ENCODE assay signal across 8 cellular contexts in genomic region chr9:133459476-133460404, GRCh38. TPM values are rescaled to one million over a fixed set of nuclear protein-coding genes. Genes with fewer than 3 reads are reported as not detected.
DNase-seq lines count a peak whose midpoint lies in the region; ATAC-seq, FAIRE-seq and TF ChIP-seq lines count a peak whose summit lies in the region.

Gene CACFD1, plus strand, starts transcription at chr9:133459978. Its CDS starts 89 bp downstream, at chr9:133460067.

- H3K9ac ChIP-seq in neural cell (ENCODE audit: low read length) = peak within 1 kb of the TSS; percentile 97

- H3K27me3 ChIP-seq in RWPE2 (ENCODE audit: insufficient read depth, poor library complexity, severe bottlenecking) (no peaks in the 10 kb centered on the region), neural cell (ENCODE audit: insufficient read depth, low read depth, low read length) (no peaks in the 10 kb centered on the region)

- H3K27me3 Mint-ChIP-seq in stimulated activated naive CD8-positive, alpha-beta T cell treated with anti-CD3 and anti-CD28 coated beads, Interleukin-15, Interleukin-2, amounts not matched to agents 100 ng/mL and 50 ng/mL, for 24 hours = no peaks in the 10 kb centered on the region

- TF ChIP-seq RAD21 in neural cell (conservative IDR thresholded peaks at IDR 0.05) = peak; percentile 28

- peaks cover 3% of the 10 kb centered on the region for H3K4me1 ChIP-seq in RWPE2 (ENCODE audit: insufficient read depth, poor library complexity, severe bottlenecking)

- TF ChIP-seq POLR2A in H54 (IDR thresholded peaks at IDR 0.05; ENCODE audit: low read depth, low read length) = peak; percentile 53; the same call in 1 of the 2 replicates

- DNase-seq in EH (ENCODE audit: low read depth) (peak; percentile 93), H54 (ENCODE audit: insufficient read length, low spot score) (peak; percentile 100), M059J (ENCODE audit: low read depth) (peak; percentile 93), RWPE2 (ENCODE audit: low spot score) (peak; percentile 97), activated gamma-delta T cell (lab: John Stamatoyannopoulos, UW) (peak; percentile 87), fibroblast of villous mesenchyme (ENCODE audit: low read depth) (peak; percentile 94)

- peak; percentile 68 for TF ChIP-seq EP300 in neural cell (conservative IDR thresholded peaks at IDR 0.05; ENCODE audit: poor library complexity, severe bottlenecking)

- H3K9me3 ChIP-seq in RWPE2 (ENCODE audit: severe bottlenecking) = no peaks in the 10 kb centered on the region
- H3K9me3 ChIP-seq in neural cell (ENCODE audit: low read length) = no peaks in the 10 kb centered on the region

- H3K4me3 ChIP-seq in RWPE2 (ENCODE audit: severe bottlenecking) = peak within 1 kb of the TSS; percentile 71
- H3K4me3 ChIP-seq in fibroblast of villous mesenchyme (ENCODE audit: low read depth, low read length) = peak within 1 kb of the TSS; percentile 85
- peak within 1 kb of the TSS; percentile 85 for H3K4me3 ChIP-seq in neural cell (ENCODE audit: low read length)

- peaks cover 29% of the 10 kb centered on the region for H3K79me2 ChIP-seq in neural cell (replicated peaks; ENCODE audit: insufficient read depth, low read length)

- peaks cover 9% of the 10 kb centered on the region for H3K4me1 Mint-ChIP-seq in stimulated activated naive CD8-positive, alpha-beta T cell treated with anti-CD3 and anti-CD28 coated beads, Interleukin-15, Interleukin-2, amounts not matched to agents 100 ng/mL and 50 ng/mL, for 24 hours (ENCODE audit: low read depth)

- FAIRE-seq in H54 (lab: Jason Lieb, UNC) = peak; percentile 86

- H4K20me1 ChIP-seq in neural cell (ENCODE audit: insufficient read depth) = no peaks in the 10 kb centered on the region

- H3K9me2 ChIP-seq in neural cell (ENCODE audit: insufficient read depth, low read length) = no peaks in the 10 kb centered on the region

- no peaks in the 10 kb centered on the region for H3F3A ChIP-seq in neural cell (ENCODE audit: insufficient read depth, low read length, poor library complexity, severe bottlenecking)

- TF ChIP-seq CTCF in RWPE2 (IDR thresholded peaks at IDR 0.05; ENCODE audit: poor library complexity, severe bottlenecking) (no peak), fibroblast of villous mesenchyme (IDR thresholded peaks at IDR 0.05; ENCODE audit: insufficient read depth, low read depth, low read length) (no peak), neural cell (IDR thresholded peaks at IDR 0.05; ENCODE audit: poor library complexity, severe bottlenecking) (peak; percentile 21)

- H3K36me3 Mint-ChIP-seq in stimulated activated naive CD8-positive, alpha-beta T cell treated with anti-CD3 and anti-CD28 coated beads, Interleukin-15, Interleukin-2, amounts not matched to agents 100 ng/mL and 50 ng/mL, for 24 hours (ENCODE audit: low read depth) = no peaks in the 10 kb centered on the region

- peak; percentile 85 for ATAC-seq in RWPE2 (ENCODE audit: low read depth)

- no peaks in the 10 kb centered on the region for H3K9me3 Mint-ChIP-seq in stimulated activated naive CD8-positive, alpha-beta T cell treated with anti-CD3 and anti-CD28 coated beads, Interleukin-15, Interleukin-2, amounts not matched to agents 100 ng/mL and 50 ng/mL, for 24 hours

- peak within 1 kb of the TSS; percentile 66 for H3K4me2 ChIP-seq in neural cell (ENCODE audit: low read length)

- peak within 1 kb of the TSS; percentile 54 for H3K27ac ChIP-seq in RWPE2 (ENCODE audit: poor library complexity, severe bottlenecking)
- H3K27ac ChIP-seq in neural cell (ENCODE audit: low read length) = peak within 1 kb of the TSS; percentile 96

- H3K4me3 Mint-ChIP-seq in stimulated activated naive CD8-positive, alpha-beta T cell treated with anti-CD3 and anti-CD28 coated beads, Interleukin-15, Interleukin-2, amounts not matched to agents 100 ng/mL and 50 ng/mL, for 24 hours = peak within 1 kb of the TSS; percentile 78

- H3K27ac Mint-ChIP-seq in stimulated activated naive CD8-positive, alpha-beta T cell treated with anti-CD3 and anti-CD28 coated beads, Interleukin-15, Interleukin-2, amounts not matched to agents 100 ng/mL and 50 ng/mL, for 24 hours = peak within 1 kb of the TSS; percentile 11

- H3K36me3 ChIP-seq in RWPE2 (ENCODE audit: low read depth) = no peaks in the 10 kb centered on the region
- no peaks in the 10 kb centered on the region for H3K36me3 ChIP-seq in neural cell (ENCODE audit: insufficient read depth, low read length)

- H2AFZ ChIP-seq in neural cell (ENCODE audit: low read depth, low read length) = peak within 1 kb of the TSS; percentile 72

TF ChIP-seq in neural cell, 6 proteins besides CTCF, POLR2A, EP300 and RAD21:
- TF ChIP-seq MXI1 (conservative IDR thresholded peaks at IDR 0.05; ENCODE audit: poor library complexity, severe bottlenecking) (peak; percentile 79), SMC3 (conservative IDR thresholded peaks at IDR 0.05; ENCODE audit: poor library complexity) (no peak), EZH2 (IDR thresholded peaks at IDR 0.05; ENCODE audit: borderline replicate concordance, insufficient read depth, low read length, poor library complexity, severe bottlenecking) (no peak), POLR2AphosphoS5 (IDR thresholded peaks at IDR 0.05) (peak; percentile 96), TAF1 (IDR thresholded peaks at IDR 0.05; ENCODE audit: low read depth) (peak; percentile 32)
- TF ChIP-seq, protein P1, sequence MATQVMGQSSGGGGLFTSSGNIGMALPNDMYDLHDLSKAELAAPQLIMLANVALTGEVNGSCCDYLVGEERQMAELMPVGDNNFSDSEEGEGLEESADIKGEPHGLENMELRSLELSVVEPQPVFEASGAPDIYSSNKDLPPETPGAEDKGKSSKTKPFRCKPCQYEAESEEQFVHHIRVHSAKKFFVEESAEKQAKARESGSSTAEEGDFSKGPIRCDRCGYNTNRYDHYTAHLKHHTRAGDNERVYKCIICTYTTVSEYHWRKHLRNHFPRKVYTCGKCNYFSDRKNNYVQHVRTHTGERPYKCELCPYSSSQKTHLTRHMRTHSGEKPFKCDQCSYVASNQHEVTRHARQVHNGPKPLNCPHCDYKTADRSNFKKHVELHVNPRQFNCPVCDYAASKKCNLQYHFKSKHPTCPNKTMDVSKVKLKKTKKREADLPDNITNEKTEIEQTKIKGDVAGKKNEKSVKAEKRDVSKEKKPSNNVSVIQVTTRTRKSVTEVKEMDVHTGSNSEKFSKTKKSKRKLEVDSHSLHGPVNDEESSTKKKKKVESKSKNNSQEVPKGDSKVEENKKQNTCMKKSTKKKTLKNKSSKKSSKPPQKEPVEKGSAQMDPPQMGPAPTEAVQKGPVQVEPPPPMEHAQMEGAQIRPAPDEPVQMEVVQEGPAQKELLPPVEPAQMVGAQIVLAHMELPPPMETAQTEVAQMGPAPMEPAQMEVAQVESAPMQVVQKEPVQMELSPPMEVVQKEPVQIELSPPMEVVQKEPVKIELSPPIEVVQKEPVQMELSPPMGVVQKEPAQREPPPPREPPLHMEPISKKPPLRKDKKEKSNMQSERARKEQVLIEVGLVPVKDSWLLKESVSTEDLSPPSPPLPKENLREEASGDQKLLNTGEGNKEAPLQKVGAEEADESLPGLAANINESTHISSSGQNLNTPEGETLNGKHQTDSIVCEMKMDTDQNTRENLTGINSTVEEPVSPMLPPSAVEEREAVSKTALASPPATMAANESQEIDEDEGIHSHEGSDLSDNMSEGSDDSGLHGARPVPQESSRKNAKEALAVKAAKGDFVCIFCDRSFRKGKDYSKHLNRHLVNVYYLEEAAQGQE (IDR thresholded peaks at IDR 0.05; ENCODE audit: borderline replicate concordance) = peak; percentile 62

RNA-seq across cellular contexts. Expression of gene CACFD1, which starts in this region (rescaled TPM):
- 2.6 and 6.6 TPM in 2 replicates for total RNA-seq in M059J (2014; rRNA removed; shearing (Covaris generic))
- total RNA-seq in fibroblast of villous mesenchyme = 3.9 and 7.7 TPM in 2 replicates
- 75.4 and 78.0 TPM in 2 replicates for polyA plus RNA-seq in neural cell
- 62.9 and 81.1 TPM in 2 replicates for polyA minus RNA-seq in neural cell

Comparison
In these comparisons a context has a peak if more than half of its experiments do, and no peak if none do; other contexts are left out.
1. Peak in every context shown above with its lines: DNase-seq, ATAC-seq, H3K4me3 ChIP-seq and H3K27ac ChIP-seq.